19 cellular contexts compared by ENCODE assay signal in genomic region chr19:11208526-11209471, GRCh38. TPM values are rescaled to one million over a fixed set of nuclear protein-coding genes. Genes with fewer than 3 reads are reported as not detected.
A peak's percentile ranks its signal among the peaks of the same experiment; 100 is the strongest.
DNase-seq lines count a peak whose midpoint lies in the region; ATAC-seq and TF ChIP-seq lines count a peak whose summit lies in the region.
"Had no signal": no experiment of that assay in that cellular context is flagged by ENCODE, and none has a peak within 500 bp of the region (broad histone marks: within the 10 kb centered on the region; RNA-seq: fewer than 3 reads in every experiment).

No MANE protein-coding gene starts in this region.

- DNase-seq in AG20443 (ENCODE audit: low spot score) (peak; percentile 42), HFFc6 (peak; percentile 13), fibroblast of gingiva (ENCODE audit: low read depth) (peak; percentile 48), NCI-H1048 (lab: John Stamatoyannopoulos, UW) (no peak), iPS-NIHi11 (ENCODE audit: low spot score) (no peak)
- no peak for DNase-seq in naive thymus-derived CD8-positive, alpha-beta T cell
- DNase-seq: effector CD4-positive, alpha-beta T cell; KG1; lower lobe of right lung; NCI-H1436 treated with DMSO at 0.1 percent for 48 hours; NCI-H510A; stimulated activated CD8-positive, alpha-beta memory T cell treated with anti-CD3 and anti-CD28 coated beads, Interleukin-4, amount 100 ng/mL, for 48 hours; tibial artery had no signal

- peaks cover 18% of the 10 kb centered on the region for H3K36me3 Mint-ChIP-seq in HFFc6 (ENCODE audit: low read depth)
- H3K36me3 Mint-ChIP-seq in naive thymus-derived CD8-positive, alpha-beta T cell, result no peaks in the 10 kb centered on the region
- H3K36me3 Mint-ChIP-seq: activated naive CD4-positive, alpha-beta T cell treated with anti-CD3 and anti-CD28 coated beads, Interleukin-2, amount 50 U/mL, for 24 hours had no signal

- POLR2A ChIA-PET in naive thymus-derived CD8-positive, alpha-beta T cell (lab: Charles Lee), result no interaction called here

- peaks cover 12% of the 10 kb centered on the region for H3K27me3 Mint-ChIP-seq in HFFc6 (ENCODE audit: insufficient read depth)
- H3K27me3 Mint-ChIP-seq in naive thymus-derived CD8-positive, alpha-beta T cell, result peaks cover 4 to 28% (median 21%) of the 10 kb centered on the region in 5 donors

- H3K27ac Mint-ChIP-seq in HFFc6, result no peak overlapping the region
- H3K27ac Mint-ChIP-seq in naive thymus-derived CD8-positive, alpha-beta T cell, result no peak overlapping the region
- H3K27ac Mint-ChIP-seq: activated naive CD4-positive, alpha-beta T cell treated with anti-CD3 and anti-CD28 coated beads, Interleukin-2, amount 50 U/mL, for 24 hours; WTC11 had no signal

- no peak for ATAC-seq in naive thymus-derived CD8-positive, alpha-beta T cell
- ATAC-seq: right cardiac atrium, WTC11 had no signal

- no peak overlapping the region for H3K4me3 Mint-ChIP-seq in HFFc6
- no peak overlapping the region for H3K4me3 Mint-ChIP-seq in naive thymus-derived CD8-positive, alpha-beta T cell
- H3K4me3 Mint-ChIP-seq: activated naive CD4-positive, alpha-beta T cell treated with anti-CD3 and anti-CD28 coated beads, Interleukin-2, amount 50 U/mL, for 24 hours; WTC11 had no signal

- no peak for TF ChIP-seq CTCF in HFFc6 (IDR thresholded peaks at IDR 0.05)

- H3K9me3 Mint-ChIP-seq in HFFc6, result peaks cover 14% of the 10 kb centered on the region
- no peaks in the 10 kb centered on the region for H3K9me3 Mint-ChIP-seq in naive thymus-derived CD8-positive, alpha-beta T cell
- H3K9me3 Mint-ChIP-seq: activated naive CD4-positive, alpha-beta T cell treated with anti-CD3 and anti-CD28 coated beads, Interleukin-2, amount 50 U/mL, for 24 hours; WTC11 had no signal

- peaks cover 14% of the 10 kb centered on the region for H3K4me1 Mint-ChIP-seq in HFFc6 (ENCODE audit: low read depth)
- H3K4me1 Mint-ChIP-seq in naive thymus-derived CD8-positive, alpha-beta T cell, result peaks cover 0 to 9% (median 0%) of the 10 kb centered on the region in 4 donors
- H3K4me1 Mint-ChIP-seq: activated naive CD4-positive, alpha-beta T cell treated with anti-CD3 and anti-CD28 coated beads, Interleukin-2, amount 50 U/mL, for 24 hours; WTC11 had no signal

RNA-seq across cellular contexts. Expression of gene KANK2, which starts 11.5 kb away (rescaled TPM):
- 100 to 1,000 TPM; 132 to 167 (median 156) TPM for total RNA-seq in HFFc6 (2021; fragmentation: NEBNext Ultra II Directional; extraction: Animal tissue kit (Norgen Biotek cat#: 25700))
- total RNA-seq in naive thymus-derived CD8-positive, alpha-beta T cell, result under 1 TPM; 0.23 to 0.36 TPM
- not detected for polyA plus RNA-seq in naive thymus-derived CD8-positive, alpha-beta T cell

RNA-seq across cellular contexts. Expression of gene ANGPTL8, which starts 30.6 kb away (rescaled TPM):
- not detected for total RNA-seq in HFFc6 (2021; fragmentation: NEBNext Ultra II Directional; extraction: Animal tissue kit (Norgen Biotek cat#: 25700))
- total RNA-seq in naive thymus-derived CD8-positive, alpha-beta T cell, result not detected
- not detected for polyA plus RNA-seq in naive thymus-derived CD8-positive, alpha-beta T cell
- total RNA-seq: bronchial epithelial cell, lower lobe of right lung, OCI-LY7, WTC11 had no signal
- polyA plus RNA-seq: neural cell had no signal

RNA-seq across cellular contexts. Expression of gene SPC24, which starts 53.2 kb away (rescaled TPM):
- 10 to 100 TPM; 21.0 to 54.6 (median 50.3) TPM for total RNA-seq in HFFc6 (2021; fragmentation: NEBNext Ultra II Directional; extraction: Animal tissue kit (Norgen Biotek cat#: 25700))
- total RNA-seq in naive thymus-derived CD8-positive, alpha-beta T cell, result 1 to 10 TPM; 1.5 to 1.7 TPM
- under 1 TPM in 2 of 3 donors, not detected in 1; 0.16 to 0.47 TPM for polyA plus RNA-seq in naive thymus-derived CD8-positive, alpha-beta T cell

RNA-seq across cellular contexts. Expression of gene DOCK6, which starts 53.5 kb away (rescaled TPM):
- 10 to 100 TPM; 20.7 to 32.2 (median 22.9) TPM for total RNA-seq in HFFc6 (2021; fragmentation: NEBNext Ultra II Directional; extraction: Animal tissue kit (Norgen Biotek cat#: 25700))
- total RNA-seq in naive thymus-derived CD8-positive, alpha-beta T cell, result under 1 TPM; 0.16 to 0.34 TPM
- polyA plus RNA-seq in naive thymus-derived CD8-positive, alpha-beta T cell, result not detected
- polyA plus RNA-seq: neural cell had no signal

Comparison
In these comparisons a context has a peak if more than half of its experiments do, and no peak if none do; other contexts are left out.
1. DNase-seq: peak in AG20443 (single experiment), HFFc6 (single experiment) and fibroblast of gingiva (single experiment); none in naive thymus-derived CD8-positive, alpha-beta T cell (0 of 10), NCI-H1048 (single experiment) and iPS-NIHi11 (single experiment).
2. RNA of gene KANK2, which starts 11.5 kb away (total RNA-seq): 132 to 167 TPM in HFFc6; 0.23 to 0.36 TPM in naive thymus-derived CD8-positive, alpha-beta T cell; every median in the first group is over 10 times any median in the second.
3. RNA of gene SPC24, which starts 53.2 kb away (total RNA-seq): 21.0 to 54.6 TPM in HFFc6; 1.5 to 1.7 TPM in naive thymus-derived CD8-positive, alpha-beta T cell; every median in the first group is over 4 times any median in the second.